ENCODE assay signal across 10 cellular contexts in genomic region chr3:171383206-171384018, GRCh38.
DNase-seq lines count a peak whose midpoint lies in the region; ATAC-seq and TF ChIP-seq lines count a peak whose summit lies in the region.
"Had no signal": no experiment of that assay in that cellular context is flagged by ENCODE, and none has a peak within 500 bp of the region (broad histone marks: within the 10 kb centered on the region; RNA-seq: fewer than 3 reads in every experiment).

No MANE protein-coding gene starts in this region.

- no peaks in the 10 kb centered on the region for H3K9me2 ChIP-seq in PC-9 (ENCODE audit: insufficient read depth)

- peaks cover 5% of the 10 kb centered on the region; the same call in 1 of the 2 replicates for H3F3A ChIP-seq in PC-9 (ENCODE audit: insufficient read depth, low read depth)

- ATAC-seq in GM21367 (IDR thresholded peaks at IDR 0.05; ENCODE audit: unreplicated experiment): peak; percentile 31
- peak; percentile 49 for ATAC-seq in stimulated activated memory B cell treated with anti-CD40 and anti-IgM and Interleukin-4, amounts not matched to agents 10 μg/mL and 1 μg/mL and 100 μg/mL, for 72 hours
- ATAC-seq in GM21423 (IDR thresholded peaks at IDR 0.05; ENCODE audit: unreplicated experiment): no peak

- peaks cover 8% of the 10 kb centered on the region for H3K4me1 Mint-ChIP-seq in stimulated activated memory B cell treated with anti-CD40 and anti-IgM and Interleukin-4, amounts not matched to agents 10 μg/mL and 1 μg/mL and 100 μg/mL, for 72 hours

- H4K20me1 ChIP-seq in PC-9 (ENCODE audit: insufficient read depth): no peaks in the 10 kb centered on the region; the same call in 1 of the 2 replicates

- POLR2A ChIA-PET in PC-9 (lab: Charles Lee; ENCODE audit: unreplicated experiment): no interaction called here

- no peak overlapping the region for H3K4me3 Mint-ChIP-seq in stimulated activated memory B cell treated with anti-CD40 and anti-IgM and Interleukin-4, amounts not matched to agents 10 μg/mL and 1 μg/mL and 100 μg/mL, for 72 hours
- H3K4me3 Mint-ChIP-seq: IgD-negative memory B cell had no signal

- peaks cover 54% of the 10 kb centered on the region for H3K79me2 ChIP-seq in PC-9 (ENCODE audit: low read depth)

- H3K4me3 ChIP-seq in PC-9: no peak overlapping the region

- H3K27me3 ChIP-seq in PC-9 (ENCODE audit: insufficient read depth, low read depth): no peaks in the 10 kb centered on the region

- H3K9me3 ChIP-seq in PC-9 (ENCODE audit: insufficient read depth, low read depth): no peaks in the 10 kb centered on the region

- in situ Hi-C loops in GM13976 (cut with MboI; ENCODE audit: low sequenced_read_pairs, unreplicated experiment): no loop called here
- in situ Hi-C loops in KBM-7 (cut with MboI; ENCODE audit: low pct_unique_long_range_greater_than_20kb, low sequenced_read_pairs): no loop called here

- intact Hi-C loops in PC-9 (cut with micrococcal nuclease; ENCODE audit: unreplicated experiment): no loop called here

- no peak overlapping the region for H2AFZ ChIP-seq in PC-9

- no TSS peak for BruUV-seq in PC-9 (replicated peaks; lab: Mats Ljungman, UMichigan)

- peak overlapping the region; percentile 2; the same call in 1 of the 2 replicates for H3K4me2 ChIP-seq in PC-9

- H3K9me3 Mint-ChIP-seq in stimulated activated memory B cell treated with anti-CD40 and anti-IgM and Interleukin-4, amounts not matched to agents 10 μg/mL and 1 μg/mL and 100 μg/mL, for 72 hours: no peaks in the 10 kb centered on the region
- H3K9me3 Mint-ChIP-seq: IgD-negative memory B cell had no signal

- CTCF ChIA-PET in PC-9 (lab: Charles Lee): interaction anchor here (0.5 kb wide), 1 partner anchor 335 kb away, joined by 3 read pairs; no protein-coding TSS in a partner anchor

- peaks cover 22% of the 10 kb centered on the region for H3K4me1 ChIP-seq in PC-9 (replicated peaks; ENCODE audit: insufficient read depth)

- no peak overlapping the region for H3K27ac ChIP-seq in PC-9

- H3K27me3 Mint-ChIP-seq in stimulated activated memory B cell treated with anti-CD40 and anti-IgM and Interleukin-4, amounts not matched to agents 10 μg/mL and 1 μg/mL and 100 μg/mL, for 72 hours: no peaks in the 10 kb centered on the region
- H3K27me3 Mint-ChIP-seq: IgD-negative memory B cell had no signal

- no peaks in the 10 kb centered on the region for H3K36me3 ChIP-seq in PC-9 (ENCODE audit: low read depth)

- TF ChIP-seq CTCF in PC-9 (conservative IDR thresholded peaks at IDR 0.05) (no peak), GM13976 (IDR thresholded peaks at IDR 0.05; ENCODE audit: borderline replicate concordance, control extremely low read depth, extremely low read depth, insufficient read depth, missing control alignments) (no peak)

- no peaks in the 10 kb centered on the region for H3K36me3 Mint-ChIP-seq in stimulated activated memory B cell treated with anti-CD40 and anti-IgM and Interleukin-4, amounts not matched to agents 10 μg/mL and 1 μg/mL and 100 μg/mL, for 72 hours
- H3K36me3 Mint-ChIP-seq: IgD-negative memory B cell had no signal

- DNase-seq in PC-9 (peak in 1 of 2 experiments; percentile 52), fibroblast of gingiva (ENCODE audit: low read depth) (peak; percentile 58), NCI-H2227 (lab: John Stamatoyannopoulos, UW; ENCODE audit: unreplicated experiment) (no peak), GM13976 (ENCODE audit: low spot score) (no peak), KBM-7 (no peak)
- DNase-seq: H7 had no signal

- H3K27ac Mint-ChIP-seq in stimulated activated memory B cell treated with anti-CD40 and anti-IgM and Interleukin-4, amounts not matched to agents 10 μg/mL and 1 μg/mL and 100 μg/mL, for 72 hours: no peak overlapping the region
- H3K27ac Mint-ChIP-seq: IgD-negative memory B cell had no signal
